ENCODE assay signal across 9 cellular contexts in the genomic region with DNA sequence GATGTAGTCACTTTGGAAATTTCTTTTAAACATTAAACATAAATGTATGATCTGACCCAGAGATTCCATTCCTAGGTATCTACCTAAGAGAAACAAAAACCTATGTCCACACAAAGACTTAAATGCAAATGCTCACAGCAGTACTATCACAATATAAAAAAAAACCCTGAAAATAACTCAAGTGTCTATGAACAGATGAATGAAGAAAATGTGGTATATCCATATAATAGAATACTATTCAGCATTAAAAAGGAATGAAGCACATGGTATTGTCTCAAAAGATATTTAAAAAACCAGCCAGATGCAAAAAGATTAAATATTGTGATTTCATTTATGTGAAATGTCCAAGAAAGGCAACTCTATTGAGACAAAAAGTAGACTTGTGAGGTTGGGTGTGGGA. TPM values are rescaled to one million over a fixed set of nuclear protein-coding genes. Genes with fewer than 3 reads are reported as not detected.
"Had no signal": no experiment of that assay in that cellular context is flagged by ENCODE, and none has a peak within 500 bp of the region (broad histone marks: within the 10 kb centered on the region; RNA-seq: fewer than 3 reads in every experiment).

No MANE protein-coding gene starts in this region.

- H3K27me3 Mint-ChIP-seq: IgD-negative memory B cell had no signal

- H3K4me3 ChIP-seq: K562 had no signal

- ATAC-seq: HepG2, K562 had no signal

- FAIRE-seq: HepG2, HTR-8/SVneo, K562 had no signal

- DNase-seq: IMR-90, KBM-7, KG1 had no signal

- H3K27ac ChIP-seq: HL-60 had no signal

- H3K4me3 Mint-ChIP-seq: IgD-negative memory B cell had no signal

RNA-seq across cellular contexts. Expression of a gene that starts 57.6 kb away (rescaled TPM):
- total RNA-seq: HT-29 had no signal
